22 cellular contexts compared by ENCODE assay signal in the genomic region with DNA sequence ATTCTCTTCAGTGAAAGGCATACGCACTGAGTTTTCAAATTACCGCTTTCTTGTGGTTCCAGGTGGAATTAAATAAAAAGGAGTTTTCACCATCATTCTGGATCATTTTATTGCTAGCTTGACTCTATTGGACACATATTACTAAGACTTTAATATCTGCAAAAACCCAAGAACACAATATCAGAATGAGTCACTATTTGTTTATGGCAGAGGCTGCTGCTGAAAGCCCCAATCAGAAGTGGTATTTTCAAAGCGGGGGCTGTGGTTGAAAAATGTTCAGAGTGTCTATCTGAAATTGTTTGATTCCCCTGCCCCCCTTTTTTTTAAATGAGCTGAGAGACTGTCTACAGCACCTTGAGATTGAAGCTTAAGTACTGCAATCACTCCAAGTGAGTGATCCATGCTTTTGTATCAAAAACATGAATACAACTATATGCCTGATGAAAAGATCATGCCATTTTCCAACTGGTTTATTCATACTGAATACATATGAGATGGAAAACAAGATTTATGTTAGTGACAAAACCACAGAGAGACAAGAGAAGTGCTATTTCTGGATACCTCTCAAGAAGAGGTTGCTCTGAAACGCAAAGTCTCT.
"Had no signal": no experiment of that assay in that cellular context is flagged by ENCODE, and none has a peak within 500 bp of the region (broad histone marks: within the 10 kb centered on the region; RNA-seq: fewer than 3 reads in every experiment).

No MANE protein-coding gene starts in this region.

- H3K27ac ChIP-seq: adrenal gland, SJSA1 had no signal

- H3K9me3 ChIP-seq: adrenal gland, SJSA1 had no signal

- H3K4me3 ChIP-seq: adrenal gland, SJSA1 had no signal

- H3K27me3 ChIP-seq: SJSA1 had no signal

- H3K36me3 ChIP-seq: adrenal gland, SJSA1 had no signal

- DNase-seq: activated CD4-positive, alpha-beta T cell treated with anti-CD3 and anti-CD28 coated beads for 4 hours; activated CD8-positive, alpha-beta memory T cell treated with anti-CD3 and anti-CD28 coated beads, Interleukin-2, amount 50 U/mL, for 48 hours; activated CD8-positive, alpha-beta T cell treated with anti-CD3 and anti-CD28 coated beads, Interleukin-2, amount 10 ng/mL, durations not matched to agents 7 days and 5 days; activated naive CD4-positive, alpha-beta T cell treated with anti-CD3 and anti-CD28 coated beads, Interleukin-2, amount 50 U/mL, for 16 hours; activated naive CD8-positive, alpha-beta T cell treated with anti-CD3 and anti-CD28 coated beads, Interleukin-2, amount 10 ng/mL, durations not matched to agents 7 days and 5 days; activated T-cell treated with anti-CD3 and anti-CD28 coated beads, Interleukin-2, amount 50 U/mL, for 1 hour; adrenal gland; aorta; Kasumi-1; KBM-7; NCI-H1048; NCI-H1417; NCI-H1930; NCI-H2171; NCI-H345; NCI-H524; RPMI8226 had no signal

- H3K4me1 ChIP-seq: adrenal gland, SJSA1 had no signal

- ATAC-seq: activated CD4-positive, CD25-positive, alpha-beta regulatory T cell treated with anti-CD3 and anti-CD28 coated beads, Interleukin-2, amount 50 U/mL, for 24 hours; activated CD8-positive, alpha-beta T cell treated with anti-CD3 and anti-CD28 coated beads, Interleukin-2, amount 10 ng/mL, durations not matched to agents 7 days and 5 days; Panc1; Right ventricle myocardium inferior; SK-N-SH treated with all-trans-retinoic acid at 6 μM for 48 hours had no signal
